ENCODE assay signal across 8 cellular contexts in genomic region chr1:94094466-94095111, GRCh38. TPM values are rescaled to one million over a fixed set of nuclear protein-coding genes. Genes with fewer than 3 reads are reported as not detected.
DNase-seq lines count a peak whose midpoint lies in the region; ATAC-seq and TF ChIP-seq lines count a peak whose summit lies in the region.

No MANE protein-coding gene starts in this region.

- intact Hi-C loops in left lung (cut with DNase I), result no loop called here

- H3K4me1 ChIP-seq in HUES6 (ENCODE audit: control insufficient read depth, insufficient read depth, low read length), result peaks cover 38% of the 10 kb centered on the region
- H3K4me1 ChIP-seq in left lung, result peaks cover 16 to 30% of the 10 kb centered on the region in 2 donors

- H3K27me3 ChIP-seq in HUES6 (ENCODE audit: control insufficient read depth, insufficient read depth, low read length) (no peaks in the 10 kb centered on the region), left lung (peaks cover 0 to 5% of the 10 kb centered on the region in 2 donors)

- H3K36me3 ChIP-seq in HUES6 (ENCODE audit: control insufficient read depth, insufficient read depth, low read length) (no peaks in the 10 kb centered on the region), left lung (no peaks in the 10 kb centered on the region)

- DNase-seq in cerebellum (ENCODE audit: low spot score) (peak; percentile 89), left lung (peak in 1 of 2 donors; percentile 64), stromal cell of bone marrow (ENCODE audit: low read depth) (peak; percentile 50), NCI-H2171 (lab: John Stamatoyannopoulos, UW) (no peak), ACHN (no peak)

- H3K4me3 ChIP-seq in HUES6 (ENCODE audit: low read depth, low read length) (no peak overlapping the region; the same call in 1 of the 2 replicates), left lung (no peak overlapping the region)

- H3K27ac ChIP-seq in HUES6 (ENCODE audit: low read depth, low read length) (peak overlapping the region; percentile 44; the same call in 1 of the 2 replicates), left lung (peak overlapping the region; percentile 71 to 74)

- in situ Hi-C loops in ACHN (cut with HindIII; ENCODE audit: low pct_ligation_motif_present, low pct_unique_long_range_greater_than_20kb, low sequenced_read_pairs), result no loop called here

- peak; percentile 56 for ATAC-seq in left lung
- ATAC-seq in HG02938 (IDR thresholded peaks at IDR 0.05; ENCODE audit: unreplicated experiment), result no peak
- no peak for ATAC-seq in HG03521 (IDR thresholded peaks at IDR 0.05; ENCODE audit: unreplicated experiment)

- H3K9me3 ChIP-seq in HUES6 (ENCODE audit: control insufficient read depth, insufficient read depth, low read depth, low read length) (no peaks in the 10 kb centered on the region), left lung (no peaks in the 10 kb centered on the region)

- TF ChIP-seq CTCF in left lung (IDR thresholded peaks at IDR 0.05), result no peak

- peak overlapping the region; percentile 54 for H3K9ac ChIP-seq in HUES6 (ENCODE audit: low read length)

RNA-seq across cellular contexts. Expression of gene ABCA4, which starts 26.4 kb away (rescaled TPM):
- total RNA-seq in cerebellum (2.2 TPM), left lung (1 to 10 TPM; 1.7 to 2.7 TPM)

Comparison
In these comparisons a context has a peak if more than half of its experiments do, and no peak if none do; other contexts are left out.
1. DNase-seq: peak in cerebellum (single experiment) and stromal cell of bone marrow (single experiment); none in NCI-H2171 (single experiment) and ACHN (single experiment).